In genomic region chr4:111798840-111799239, GRCh38 we compare ENCODE assay signal across 16 cellular contexts.
DNase-seq lines count a peak whose midpoint lies in the region; ATAC-seq, FAIRE-seq and TF ChIP-seq lines count a peak whose summit lies in the region.
"Had no signal": no experiment of that assay in that cellular context is flagged by ENCODE, and none has a peak within 500 bp of the region (broad histone marks: within the 10 kb centered on the region; RNA-seq: fewer than 3 reads in every experiment).

No MANE protein-coding gene starts in this region.

- SMC1A ChIA-PET in GM12878 (lab: Charles Lee; ENCODE audit: uncharacterized antibody, unreplicated experiment) = no interaction called here

- H3K27me3 ChIP-seq in GM23248 (replicated peaks; ENCODE audit: insufficient read depth) (no peaks in the 10 kb centered on the region), GM12878 (replicated peaks in 1 of 2; ENCODE audit: control insufficient read depth in 2 of 2, insufficient read depth in 2 of 2, low read length in 1 of 2) (no peaks in the 10 kb centered on the region)
- H3K27me3 ChIP-seq: SJCRH30, spleen had no signal

- no peak overlapping the region for H3K4me3 Mint-ChIP-seq in nephron progenitor cell
- H3K4me3 Mint-ChIP-seq: activated B cell treated with CpG ODN at 0.5 μM for 24 hours; activated naive CD8-positive, alpha-beta T cell treated with anti-CD3 and anti-CD28 coated beads, Interleukin-2, amount 50 U/mL, for 24 hours; CD8-positive, alpha-beta T cell had no signal

- H3K4me1 ChIP-seq in GM23248 (ENCODE audit: insufficient read depth) = no peaks in the 10 kb centered on the region
- H3K4me1 ChIP-seq in GM12878 (ENCODE audit: control insufficient read depth, insufficient read depth, low read length) = no peaks in the 10 kb centered on the region
- H3K4me1 ChIP-seq: pancreas, SJCRH30, spleen had no signal

- H3F3A ChIP-seq in GM23248 (ENCODE audit: insufficient read depth) = no peaks in the 10 kb centered on the region

- H3K27ac Mint-ChIP-seq in nephron progenitor cell = no peak overlapping the region
- H3K27ac Mint-ChIP-seq: activated B cell treated with CpG ODN at 0.5 μM for 24 hours; activated naive CD8-positive, alpha-beta T cell treated with anti-CD3 and anti-CD28 coated beads, Interleukin-2, amount 50 U/mL, for 24 hours; CD8-positive, alpha-beta T cell had no signal

- H3K36me3 ChIP-seq in GM23248 (ENCODE audit: low read depth) (no peaks in the 10 kb centered on the region), GM12878 (ENCODE audit: control insufficient read depth in 2 of 2, insufficient read depth in 2 of 2, low read length in 1 of 2) (no peaks in the 10 kb centered on the region)
- H3K36me3 ChIP-seq: pancreas, SJCRH30, spleen had no signal

- TF ChIP-seq POLR2A in NB4 (IDR thresholded peaks at IDR 0.05; ENCODE audit: extremely low read depth, insufficient read length) (no peak), GM12878 (IDR thresholded peaks at IDR 0.05; ENCODE audit: low read depth, low read length) (no peak)

- H3K4me3 ChIP-seq in GM23248 (no peak overlapping the region), NB4 (ENCODE audit: low read depth, low read length) (no peak overlapping the region), GM12878 (no peak overlapping the region)
- H3K4me3 ChIP-seq: K562, pancreas, SJCRH30, spleen had no signal

- WGBS in GM23248 (ENCODE audit: low coverage in 1 of 2, low lambda C conversion rate in 2 of 2, missing lambda C conversion rate in 2 of 2), 2 experiments = 92 to 93% methylated on average over 2 of the region's 2 CpGs
- 0% methylated on average over 2 of the region's 2 CpGs for WGBS in GM12878 (ENCODE audit: insufficient coverage, insufficient replicate concordance, low lambda C conversion rate, missing lambda C conversion rate)

- in situ Hi-C loops in GM23248 (cut with MboI) (no loop called here), GM12878 (cut with MboI) (no loop called here)

- H3K9ac ChIP-seq in GM23248 = no peak overlapping the region
- H3K9ac ChIP-seq in GM12878 (ENCODE audit: control insufficient read depth, insufficient read depth, low read length) = no peak overlapping the region

- POLR2A ChIA-PET in GM12878 (lab: Charles Lee) = no interaction called here

- RAD21 ChIA-PET in GM12878 (lab: Charles Lee; ENCODE audit: unreplicated experiment) = no interaction called here

- no peak overlapping the region for H3K4me2 ChIP-seq in GM23248 (ENCODE audit: unreplicated experiment)
- H3K4me2 ChIP-seq in GM12878 (ENCODE audit: control insufficient read depth, insufficient read depth) = no peak overlapping the region

- CTCF ChIA-PET in GM12878 (lab: Yijun Ruan, JAX) = no interaction called here

- BruUV-seq in GM12878 (replicated peaks; lab: Mats Ljungman, UMichigan) = no TSS peak

- peaks cover 27% of the 10 kb centered on the region for H3K4me1 Mint-ChIP-seq in nephron progenitor cell
- H3K4me1 Mint-ChIP-seq: activated B cell treated with CpG ODN at 0.5 μM for 24 hours; activated naive CD8-positive, alpha-beta T cell treated with anti-CD3 and anti-CD28 coated beads, Interleukin-2, amount 50 U/mL, for 24 hours had no signal

- H2AFZ ChIP-seq in GM23248 (no peak overlapping the region), GM12878 (ENCODE audit: control insufficient read depth, low read depth, low read length) (no peak overlapping the region)

- H3K27ac ChIP-seq in GM23248 (no peak overlapping the region), GM12878 (ENCODE audit: control insufficient read depth, insufficient read depth) (no peak overlapping the region)
- H3K27ac ChIP-seq: pancreas, SJCRH30, spleen had no signal

- no peaks in the 10 kb centered on the region for H3K9me2 ChIP-seq in GM23248 (ENCODE audit: insufficient read depth)

- no peaks in the 10 kb centered on the region for H3K36me3 Mint-ChIP-seq in nephron progenitor cell (ENCODE audit: low read depth)
- H3K36me3 Mint-ChIP-seq: CD8-positive, alpha-beta T cell had no signal

- no peaks in the 10 kb centered on the region for H3K27me3 Mint-ChIP-seq in nephron progenitor cell (ENCODE audit: low read depth, poor library complexity)
- H3K27me3 Mint-ChIP-seq: activated B cell treated with CpG ODN at 0.5 μM for 24 hours; activated naive CD8-positive, alpha-beta T cell treated with anti-CD3 and anti-CD28 coated beads, Interleukin-2, amount 50 U/mL, for 24 hours had no signal

- H3K9me3 ChIP-seq in GM23248 (ENCODE audit: low read depth) (no peaks in the 10 kb centered on the region), GM12878 (replicated peaks; ENCODE audit: control insufficient read depth, insufficient read depth, low read length) (no peaks in the 10 kb centered on the region)
- H3K9me3 ChIP-seq: pancreas, SJCRH30, spleen had no signal

- TF ChIP-seq EP300 in GM12878 (IDR thresholded peaks at IDR 0.05; ENCODE audit: borderline replicate concordance in 1 of 2, control insufficient read depth in 1 of 2, low read depth in 2 of 2, low read length in 2 of 2) = no peak

- no peaks in the 10 kb centered on the region for H3K9me3 Mint-ChIP-seq in nephron progenitor cell
- H3K9me3 Mint-ChIP-seq: activated B cell treated with CpG ODN at 0.5 μM for 24 hours; CD8-positive, alpha-beta T cell had no signal

- H4K20me1 ChIP-seq in GM23248 (ENCODE audit: insufficient read depth) (no peaks in the 10 kb centered on the region), GM12878 (ENCODE audit: control insufficient read depth, insufficient read depth) (no peaks in the 10 kb centered on the region)

- 0 out of 3 replicates have a peak, but pooled peaks have one; percentile 31 for ATAC-seq in GM12878
- ATAC-seq in HG03469 (IDR thresholded peaks at IDR 0.05; ENCODE audit: unreplicated experiment) = no peak
- ATAC-seq: activated naive CD8-positive, alpha-beta T cell treated with anti-CD3 and anti-CD28 coated beads, Interleukin-2, amount 50 U/mL, for 24 hours; CD8-positive, alpha-beta T cell; K562; pancreas had no signal

- no peak for TF ChIP-seq RAD21 in GM12878 (IDR thresholded peaks at IDR 0.05; ENCODE audit: insufficient read depth, low read depth, low read length)

- peak; percentile 3 for DNase-seq in GM23248
- no peak for DNase-seq in NB4 (ENCODE audit: low read depth)
- no peak for DNase-seq in GM12878 (ENCODE audit: low read depth, low spot score)
- DNase-seq in nephron progenitor cell = no peak
- DNase-seq in NCI-H1930 (lab: John Stamatoyannopoulos, UW) = no peak
- no peak for DNase-seq in COR-L47 (lab: John Stamatoyannopoulos, UW)
- DNase-seq: activated B cell treated with CpG ODN at 0.5 μM for 24 hours; activated naive CD8-positive, alpha-beta T cell treated with anti-CD3 and anti-CD28 coated beads, Interleukin-2, amount 50 U/mL, for 24 hours; CD8-positive, alpha-beta T cell; NCI-H774; pancreas; spleen; substantia nigra had no signal

- peak; percentile 12 for TF ChIP-seq CTCF in NB4 (IDR thresholded peaks at IDR 0.05; ENCODE audit: low read depth, low read length)
- TF ChIP-seq CTCF in GM12878 (IDR thresholded peaks at IDR 0.05 in 2 of 3, conservative IDR thresholded peaks at IDR 0.05 in 1 of 3; ENCODE audit: control insufficient read depth in 2 of 3, extremely low read depth in 1 of 3, insufficient read depth in 1 of 3, low read depth in 3 of 3, low read length in 3 of 3) = no peak
- TF ChIP-seq CTCF in nephron progenitor cell (IDR thresholded peaks at IDR 0.05) = peak; percentile 37

- H3K79me2 ChIP-seq in GM23248 (ENCODE audit: insufficient read depth) (no peaks in the 10 kb centered on the region), GM12878 (ENCODE audit: control insufficient read depth, insufficient read depth, low read length) (no peaks in the 10 kb centered on the region)

- FAIRE-seq in GM12878 (lab: Jason Lieb, UNC) = no peak
- FAIRE-seq: K562, pancreas had no signal

- intact Hi-C loops in GM12878 (cut with micrococcal nuclease; ENCODE audit: unreplicated experiment) = no loop called here

TF ChIP-seq in GM12878, 131 proteins besides CTCF, POLR2A, EP300 and RAD21 (continues in another document):
- no peak for TF ChIP-seq RBBP5 (conservative IDR thresholded peaks at IDR 0.05)
- TF ChIP-seq ZNF217 (IDR thresholded peaks at IDR 0.05) = no peak
- TF ChIP-seq FOXM1 (IDR thresholded peaks at IDR 0.05; ENCODE audit: low read depth, low read length) = no peak
- no peak for TF ChIP-seq STAT1 (conservative IDR thresholded peaks at IDR 0.05)
- TF ChIP-seq ZBTB4 (CRISPR knock-in tag; IDR thresholded peaks at IDR 0.05) = no peak
- TF ChIP-seq BHLHE40 (IDR thresholded peaks at IDR 0.05; ENCODE audit: borderline replicate concordance in 1 of 2, low read depth in 2 of 2, low read length in 1 of 2) = no peak
- no peak for TF ChIP-seq CREM (IDR thresholded peaks at IDR 0.05; ENCODE audit: low read depth)
- TF ChIP-seq E2F4 (IDR thresholded peaks at IDR 0.05; ENCODE audit: low read depth, low read length) = no peak
- TF ChIP-seq YBX1 (IDR thresholded peaks at IDR 0.05) = no peak

Comparison
In these comparisons a context has a peak if more than half of its experiments do, and no peak if none do; other contexts are left out.
1. CTCF ChIP-seq: peak in NB4 (single experiment) and nephron progenitor cell (single experiment); none in GM12878 (0 of 3).